11 cellular contexts compared by ENCODE assay signal in the genomic region with DNA sequence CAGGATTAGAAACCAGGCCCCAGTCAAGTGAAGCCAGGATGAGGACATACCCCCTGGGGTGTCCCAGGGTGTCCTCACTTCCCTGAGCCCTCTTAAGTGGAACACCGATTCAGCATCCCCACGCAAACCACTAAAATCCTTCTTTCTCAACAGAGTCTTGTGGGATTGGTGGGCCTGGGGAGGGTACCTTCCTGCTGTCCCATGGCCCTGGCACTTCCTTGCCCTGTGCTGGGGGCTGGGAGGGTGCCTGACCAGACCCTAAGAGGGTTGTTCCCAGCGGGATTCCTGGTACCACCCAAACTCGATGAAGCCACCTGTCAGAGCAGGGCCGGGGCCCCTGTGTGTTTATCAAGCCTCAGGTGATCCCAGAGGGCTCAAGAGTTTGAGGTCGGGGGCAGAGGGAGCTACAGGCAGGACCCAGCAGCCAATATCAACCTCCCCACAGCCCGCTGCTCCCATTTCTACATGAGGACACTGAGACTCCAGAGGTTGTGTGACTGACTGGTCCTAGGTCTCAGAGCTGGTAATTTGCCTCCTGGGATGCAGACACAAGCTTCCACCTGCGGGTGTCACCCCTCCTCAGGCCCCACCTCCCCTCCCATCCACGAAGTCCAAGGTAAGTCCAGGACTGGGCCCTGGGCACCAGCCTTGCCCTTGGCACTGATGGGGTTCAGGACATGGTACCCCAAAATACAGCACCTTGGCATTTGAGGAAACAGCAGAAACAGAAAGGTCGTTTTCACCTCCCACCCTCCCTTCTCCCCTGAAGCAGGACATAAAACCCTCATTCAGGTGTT. TPM values are rescaled to one million over a fixed set of nuclear protein-coding genes. Genes with fewer than 3 reads are reported as not detected.
DNase-seq lines count a peak whose midpoint lies in the region; ATAC-seq and TF ChIP-seq lines count a peak whose summit lies in the region.
"Had no signal": no experiment of that assay in that cellular context is flagged by ENCODE, and none has a peak within 500 bp of the region (broad histone marks: within the 10 kb centered on the region; RNA-seq: fewer than 3 reads in every experiment).

No MANE protein-coding gene starts in this region.

- ATAC-seq in GM19351 (IDR thresholded peaks at IDR 0.05; ENCODE audit: unreplicated experiment): no peak

- TF ChIP-seq CTCF in brain microvascular endothelial cell (IDR thresholded peaks at IDR 0.05; ENCODE audit: low read depth, low read length, missing control alignments) (peak; percentile 36), nephron (IDR thresholded peaks at IDR 0.05; ENCODE audit: unreplicated experiment in 3 of 3) (no peak)

- no peak overlapping the region for H3K27ac Mint-ChIP-seq in nephron

- in situ Hi-C loops in brain microvascular endothelial cell (cut with HindIII; ENCODE audit: low pct_ligation_motif_present, low sequenced_read_pairs): loop anchor here (25.0 kb wide), 1 partner anchor 400 kb away; no protein-coding TSS in a partner anchor

- no peaks in the 10 kb centered on the region for H3K9me3 Mint-ChIP-seq in nephron

- H3K4me3 ChIP-seq in H7 (ENCODE audit: insufficient read depth, low read depth, low read length) (no peak overlapping the region), brain microvascular endothelial cell (ENCODE audit: low read depth, low read length) (no peak overlapping the region)

- H3K36me3 ChIP-seq in H7 (replicated peaks; ENCODE audit: control insufficient read depth, insufficient read depth, low read length) (no peaks in the 10 kb centered on the region), brain microvascular endothelial cell (replicated peaks) (no peaks in the 10 kb centered on the region)

- H3K4me3 Mint-ChIP-seq in nephron: peak overlapping the region; percentile 19 to 66 (median 61)

- H3K27me3 ChIP-seq in H7 (ENCODE audit: control insufficient read depth, insufficient read depth, low read length) (peaks cover 5% of the 10 kb centered on the region), brain microvascular endothelial cell (replicated peaks) (no peaks in the 10 kb centered on the region)

- DNase-seq in DMS53 (lab: John Stamatoyannopoulos, UW) (peak; percentile 49), DMS53 treated with DMSO at 0.1 percent for 48 hours (lab: John Stamatoyannopoulos, UW; ENCODE audit: unreplicated experiment) (no peak), H7 (peak; percentile 81), brain microvascular endothelial cell (no peak), SK-N-DZ (ENCODE audit: low spot score) (no peak), NCI-H526 treated with DMSO at 0.1 percent for 48 hours (lab: John Stamatoyannopoulos, UW) (no peak)
- DNase-seq: activated CD8-positive, alpha-beta memory T cell treated with anti-CD3 and anti-CD28 coated beads, Interleukin-2, amount 50 U/mL, for 4 hours; NCI-H1436 treated with DMSO at 0.1 percent for 48 hours; occipital lobe had no signal

- no peaks in the 10 kb centered on the region for H3K4me1 Mint-ChIP-seq in nephron

- peaks cover 33% of the 10 kb centered on the region for H3K27me3 Mint-ChIP-seq in nephron (ENCODE audit: low read depth)

- no peaks in the 10 kb centered on the region for H3K36me3 Mint-ChIP-seq in nephron (ENCODE audit: low read depth)

- H3K27ac ChIP-seq in brain microvascular endothelial cell: no peak overlapping the region

RNA-seq across cellular contexts. Expression of gene OAT, which starts 31.4 kb away (rescaled TPM):
- total RNA-seq in H7 (2014; rRNA removed; shearing (Covaris generic)): 214 and 241 TPM in 2 replicates
- 110 and 123 TPM in 2 replicates for polyA plus RNA-seq in SK-N-DZ (2014; cell fraction: cytosol; rRNA removed)
- polyA plus RNA-seq in SK-N-DZ (2014; cell fraction: nucleus; rRNA removed): 54.2 and 72.8 TPM in 2 replicates

Comparison
In these comparisons a context has a peak if more than half of its experiments do, and no peak if none do; other contexts are left out.
1. DNase-seq: peak in DMS53 (single experiment) and H7 (single experiment); none in DMS53 treated with DMSO at 0.1 percent for 48 hours (single experiment), brain microvascular endothelial cell (single experiment), SK-N-DZ (single experiment) and NCI-H526 treated with DMSO at 0.1 percent for 48 hours (single experiment).